ENCODE assay signal across 11 cellular contexts in genomic region chrX:40112996-40113395, GRCh38.
"Had no signal": no experiment of that assay in that cellular context is flagged by ENCODE, and none has a peak within 500 bp of the region (broad histone marks: within the 10 kb centered on the region; RNA-seq: fewer than 3 reads in every experiment).

No MANE protein-coding gene starts in this region.

- H3K27ac ChIP-seq: GM23248 had no signal

- H3K9me3 ChIP-seq: HAP-1 had no signal

- H3K9ac ChIP-seq: GM23248 had no signal

- DNase-seq: GM23248, GOT3, H7, H9, HCEC 1CT, HFFc6 had no signal

- H3K4me3 ChIP-seq: GM23248, GM23338, HAP-1 had no signal

- H3K4me2 ChIP-seq: GM23338 had no signal

- FAIRE-seq: H1, H54 had no signal

- ATAC-seq: GM23338, HCT116 had no signal
